In genomic region chr18:23356915-23357421, GRCh38 we compare ENCODE assay signal across 13 cellular contexts.
DNase-seq lines count a peak whose midpoint lies in the region; ATAC-seq, FAIRE-seq and TF ChIP-seq lines count a peak whose summit lies in the region.
"Had no signal": no experiment of that assay in that cellular context is flagged by ENCODE, and none has a peak within 500 bp of the region (broad histone marks: within the 10 kb centered on the region; RNA-seq: fewer than 3 reads in every experiment).

No MANE protein-coding gene starts in this region.

- 0 out of 2 replicates have a peak overlapping the region, but pooled peaks have one; percentile 13 for H2AFZ ChIP-seq in Loucy (ENCODE audit: low read length)

- H3K79me2 ChIP-seq in Loucy (ENCODE audit: insufficient read depth, low read length), result no peaks in the 10 kb centered on the region

- H3K27me3 ChIP-seq in Loucy (ENCODE audit: insufficient read depth, low read length, poor library complexity, severe bottlenecking), result no peaks in the 10 kb centered on the region
- no peaks in the 10 kb centered on the region for H3K27me3 ChIP-seq in spleen (replicated peaks in 1 of 7)

- 55 to 76% (median 59%) methylated on average over 1 of the region's 1 CpG for WGBS in spleen, 5 donors

- ATAC-seq in GM21825 (IDR thresholded peaks at IDR 0.05; ENCODE audit: unreplicated experiment) (no peak), GM21529 (IDR thresholded peaks at IDR 0.05; ENCODE audit: unreplicated experiment) (no peak), HG03354 (IDR thresholded peaks at IDR 0.05; ENCODE audit: poor library complexity, severe bottlenecking, unreplicated experiment) (no peak)
- ATAC-seq: activated CD8-positive, alpha-beta memory T cell treated with anti-CD3 and anti-CD28 coated beads, Interleukin-2, amount 10 ng/mL, durations not matched to agents 7 days and 5 days had no signal

- peak overlapping the region; percentile 69 for H3K9ac ChIP-seq in Loucy (ENCODE audit: low read depth, low read length, poor library complexity, severe bottlenecking)

- H3K4me1 ChIP-seq in Loucy (ENCODE audit: insufficient read depth, low read length, poor library complexity, severe bottlenecking) (peaks cover 20% of the 10 kb centered on the region), spleen (peaks cover 0 to 51% (median 39%) of the 10 kb centered on the region in 6 donors)

- peak overlapping the region in 6 of 8 donors; percentile 2 to 66 (median 48) for H3K27ac ChIP-seq in spleen

- peak overlapping the region; percentile 74 for H3K4me2 ChIP-seq in Loucy (ENCODE audit: low read depth, low read length, poor library complexity, severe bottlenecking)

- no peak for TF ChIP-seq POLR2A in spleen (IDR thresholded peaks at IDR 0.05)

- no peaks in the 10 kb centered on the region for H4K20me1 ChIP-seq in Loucy (ENCODE audit: insufficient read depth, low read length, poor library complexity, severe bottlenecking)

- H3F3A ChIP-seq in Loucy (ENCODE audit: low read depth), result no peaks in the 10 kb centered on the region

- H3K36me3 ChIP-seq in Loucy (ENCODE audit: insufficient read depth, low read length), result no peaks in the 10 kb centered on the region
- peaks cover 0 to 17% (median 2%) of the 10 kb centered on the region in 6 donors for H3K36me3 ChIP-seq in spleen

- TF ChIP-seq CTCF in Loucy (conservative IDR thresholded peaks at IDR 0.05; ENCODE audit: low read length), result no peak
- TF ChIP-seq CTCF in spleen (IDR thresholded peaks at IDR 0.05 in 8 of 11, conservative IDR thresholded peaks at IDR 0.05 in 3 of 11), result no peak

- no peaks in the 10 kb centered on the region for H3K9me2 ChIP-seq in Loucy (replicated peaks; ENCODE audit: low read depth, low read length)

- H3K4me3 ChIP-seq in Loucy (ENCODE audit: low read length, poor library complexity, severe bottlenecking) (no peak overlapping the region), spleen (no peak overlapping the region)

- peak; percentile 33 for DNase-seq in dermis blood vessel endothelial cell
- peak; percentile 24 for DNase-seq in left kidney (ENCODE audit: low read depth, low spot score)
- DNase-seq in spleen, result no peak
- no peak for DNase-seq in frontal cortex (ENCODE audit: low spot score in 2 of 2)
- DNase-seq: activated CD8-positive, alpha-beta memory T cell treated with anti-CD3 and anti-CD28 coated beads, Interleukin-2, amount 10 ng/mL, durations not matched to agents 7 days and 5 days; CD4-positive, alpha-beta memory T cell; glutamatergic neuron; stimulated activated CD4-positive, alpha-beta T cell treated with anti-CD3 and anti-CD28 coated beads, Interleukin-15, amount 100 ng/mL, for 24 hours; stimulated activated naive CD4-positive, alpha-beta T cell treated with Interleukin-2 at 50 U/mL for 16 hours had no signal

- intact Hi-C loops in spleen (cut with DNase I; ENCODE audit: low total_unique reads), result loop anchor here (5.0 kb wide), 1 partner anchor 225 kb away; no protein-coding TSS in a partner anchor

- FAIRE-seq in frontal cortex (lab: Jason Lieb, UNC), result no peak

- H3K9me3 ChIP-seq in Loucy (ENCODE audit: insufficient read depth, low read depth, low read length) (no peaks in the 10 kb centered on the region), spleen (no peaks in the 10 kb centered on the region)

Comparison
In these comparisons a context has a peak if more than half of its experiments do, and no peak if none do; other contexts are left out.
1. DNase-seq: peak in dermis blood vessel endothelial cell (single experiment) and left kidney (single experiment); none in spleen (single experiment) and frontal cortex (0 of 2).